In the genomic region with DNA sequence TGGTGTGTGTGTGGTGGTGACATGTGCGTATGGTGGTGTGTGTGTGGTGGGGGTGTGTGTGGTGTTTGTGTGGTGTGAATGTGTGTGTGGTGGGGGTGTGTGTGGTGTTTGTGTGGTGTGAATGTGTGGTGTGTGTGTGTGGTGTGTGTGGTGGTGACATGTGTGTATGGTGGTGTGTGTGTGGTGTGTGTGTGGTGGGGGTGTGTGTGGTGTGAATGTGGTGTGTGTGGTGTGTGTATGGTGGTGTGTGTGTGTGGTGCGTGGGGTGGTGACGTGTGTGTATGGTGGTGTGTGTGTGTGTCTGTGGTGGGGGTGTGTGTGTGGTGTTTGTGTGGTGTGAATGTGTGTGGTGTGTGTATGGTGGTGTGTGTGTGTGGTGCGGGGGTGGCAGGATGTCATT, we compare ENCODE assay signal across 19 cellular contexts.
"Had no signal": no experiment of that assay in that cellular context is flagged by ENCODE, and none has a peak within 500 bp of the region (broad histone marks: within the 10 kb centered on the region; RNA-seq: fewer than 3 reads in every experiment).

No MANE protein-coding gene starts in this region.

- H2AFZ ChIP-seq: hepatocyte had no signal

- H3K36me3 ChIP-seq: neutrophil, right lobe of liver, tibial nerve had no signal

- H3K4me1 ChIP-seq: foreskin keratinocyte, psoas muscle, right lobe of liver, testis, tibial nerve had no signal

- H3K79me2 ChIP-seq: hepatocyte had no signal

- DNase-seq: effector memory CD8-positive, alpha-beta T cell; erythroblast; foreskin keratinocyte; left colon; mesenchymal stem cell; midbrain; psoas muscle; retina; stimulated activated CD4-positive, alpha-beta T cell treated with anti-CD3 and anti-CD28 coated beads, Interleukin-4, amount 100 ng/mL, for 24 hours; stimulated activated naive CD8-positive, alpha-beta T cell treated with anti-CD3 and anti-CD28 coated beads, Interleukin-15, amount 100 ng/mL, for 72 hours; testis had no signal

- H3K27me3 ChIP-seq: foreskin keratinocyte, hepatocyte, neutrophil, right lobe of liver, testis, tibial nerve had no signal

- H3K4me2 ChIP-seq: hepatocyte had no signal

- H3K4me1 Mint-ChIP-seq: stimulated activated memory B cell treated with anti-CD40 and anti-IgM and Interleukin-4, amounts not matched to agents 10 μg/mL and 1 μg/mL and 100 μg/mL, for 72 hours; stimulated activated naive CD8-positive, alpha-beta T cell treated with anti-CD3 and anti-CD28 coated beads, Interleukin-15, amount 100 ng/mL, for 72 hours had no signal

- H3K4me3 Mint-ChIP-seq: effector memory CD8-positive, alpha-beta T cell; natural killer cell treated with Interleukin-12 subunit alpha and Interleukin-12 subunit beta and Interleukin-15 and Interleukin-18, amount 100 ng/mL, for 72 hours; stimulated activated memory B cell treated with anti-CD40 and anti-IgM and Interleukin-4, amounts not matched to agents 10 μg/mL and 1 μg/mL and 100 μg/mL, for 72 hours; stimulated activated naive CD8-positive, alpha-beta T cell treated with anti-CD3 and anti-CD28 coated beads, Interleukin-15, amount 100 ng/mL, for 72 hours had no signal

- ATAC-seq: effector memory CD8-positive, alpha-beta T cell; foreskin keratinocyte; left colon; left ventricle myocardium superior; psoas muscle; right lobe of liver; stimulated activated memory B cell treated with anti-CD40 and anti-IgM and Interleukin-4, amounts not matched to agents 10 μg/mL and 1 μg/mL and 100 μg/mL, for 72 hours; stimulated activated naive CD8-positive, alpha-beta T cell treated with anti-CD3 and anti-CD28 coated beads, Interleukin-15, amount 100 ng/mL, for 72 hours had no signal

- H3K36me3 Mint-ChIP-seq: natural killer cell treated with Interleukin-12 subunit alpha and Interleukin-12 subunit beta and Interleukin-15 and Interleukin-18, amount 100 ng/mL, for 72 hours; stimulated activated memory B cell treated with anti-CD40 and anti-IgM and Interleukin-4, amounts not matched to agents 10 μg/mL and 1 μg/mL and 100 μg/mL, for 72 hours had no signal

- H3K27ac Mint-ChIP-seq: effector memory CD8-positive, alpha-beta T cell; natural killer cell treated with Interleukin-12 subunit alpha and Interleukin-12 subunit beta and Interleukin-15 and Interleukin-18, amount 100 ng/mL, for 72 hours; stimulated activated memory B cell treated with anti-CD40 and anti-IgM and Interleukin-4, amounts not matched to agents 10 μg/mL and 1 μg/mL and 100 μg/mL, for 72 hours; stimulated activated naive CD8-positive, alpha-beta T cell treated with anti-CD3 and anti-CD28 coated beads, Interleukin-15, amount 100 ng/mL, for 72 hours had no signal

- H3K27ac ChIP-seq: foreskin keratinocyte, hepatocyte, neutrophil, psoas muscle, right lobe of liver, testis, tibial nerve had no signal

- H3K9me3 Mint-ChIP-seq: natural killer cell treated with Interleukin-12 subunit alpha and Interleukin-12 subunit beta and Interleukin-15 and Interleukin-18, amount 100 ng/mL, for 72 hours; stimulated activated naive CD8-positive, alpha-beta T cell treated with anti-CD3 and anti-CD28 coated beads, Interleukin-15, amount 100 ng/mL, for 72 hours had no signal

- H3K4me3 ChIP-seq: hepatocyte, lung, psoas muscle, right lobe of liver, testis, tibial nerve had no signal

- H3K9me3 ChIP-seq: neutrophil, psoas muscle, right lobe of liver, testis had no signal

- H3K27me3 Mint-ChIP-seq: stimulated activated memory B cell treated with anti-CD40 and anti-IgM and Interleukin-4, amounts not matched to agents 10 μg/mL and 1 μg/mL and 100 μg/mL, for 72 hours had no signal
